Comparison of ENCODE assay signal across 30 cellular contexts in the genomic region with DNA sequence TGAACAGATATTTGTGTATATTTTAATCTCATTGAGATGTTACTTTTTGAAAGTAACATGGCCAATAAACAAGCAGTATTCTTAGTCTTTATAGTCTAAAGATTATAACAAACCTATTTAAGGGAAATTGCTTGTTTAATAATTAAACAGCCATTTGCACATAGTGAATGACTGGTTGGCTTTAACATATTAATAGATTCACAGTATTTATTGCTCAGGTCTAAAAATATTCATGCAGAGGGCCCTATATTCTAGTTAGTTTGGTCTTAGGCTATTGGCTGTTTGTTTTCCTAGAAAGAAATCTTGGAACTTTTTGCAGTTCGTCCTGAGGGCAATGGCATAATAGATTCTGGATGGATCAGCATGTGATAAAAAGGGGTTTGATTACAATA. TPM values are rescaled to one million over a fixed set of nuclear protein-coding genes. Genes with fewer than 3 reads are reported as not detected.
DNase-seq lines count a peak whose midpoint lies in the region; ATAC-seq and TF ChIP-seq lines count a peak whose summit lies in the region.
"Had no signal": no experiment of that assay in that cellular context is flagged by ENCODE, and none has a peak within 500 bp of the region (broad histone marks: within the 10 kb centered on the region; RNA-seq: fewer than 3 reads in every experiment).

No MANE protein-coding gene starts in this region.

- H3K27me3 ChIP-seq in SJSA1 (replicated peaks) (no peaks in the 10 kb centered on the region), foreskin keratinocyte (no peaks in the 10 kb centered on the region), gastrocnemius medialis (no peaks in the 10 kb centered on the region), trophoblast cell (ENCODE audit: insufficient read depth, low read length) (no peaks in the 10 kb centered on the region)
- H3K27me3 ChIP-seq: ascending aorta, gastroesophageal sphincter, tibial nerve had no signal

- no peak for TF ChIP-seq CTCF in HFFc6 (IDR thresholded peaks at IDR 0.05)
- no peak for TF ChIP-seq CTCF in foreskin keratinocyte (conservative IDR thresholded peaks at IDR 0.05)
- TF ChIP-seq CTCF in gastrocnemius medialis (IDR thresholded peaks at IDR 0.05 in 4 of 5, conservative IDR thresholded peaks at IDR 0.05 in 1 of 5), result no peak

- in situ Hi-C loops in gastrocnemius medialis (cut with MboI; ENCODE audit: low sequenced_read_pairs in 4 of 4), result no loop called here

- no peak for TF ChIP-seq POLR2A in gastrocnemius medialis (IDR thresholded peaks at IDR 0.05)

- H3K23ac ChIP-seq in trophoblast cell (ENCODE audit: low read length), result no peak overlapping the region

- H4K8ac ChIP-seq in trophoblast cell (ENCODE audit: low read depth, low read length), result no peak overlapping the region

- no peak overlapping the region for H4K12ac ChIP-seq in trophoblast cell (ENCODE audit: low read depth, low read length)

- H3K4me2 ChIP-seq in trophoblast cell (ENCODE audit: low read length), result no peak overlapping the region

- H3K4ac ChIP-seq in trophoblast cell (ENCODE audit: low read depth, low read length), result no peak overlapping the region

- ATAC-seq in foreskin keratinocyte (no peak), gastrocnemius medialis (no peak)
- ATAC-seq: esophagus mucosa, gastroesophageal sphincter, HepG2, left colon had no signal

- WGBS in trophoblast cell (ENCODE audit: extremely low coverage, insufficient coverage, insufficient read length), result no CpG with 5 or more reads among the region's 1 CpG

- H2AFZ ChIP-seq in trophoblast cell (ENCODE audit: insufficient read depth, low read length, poor library complexity), result no peak overlapping the region

- no peak overlapping the region for H3K9ac ChIP-seq in trophoblast cell (ENCODE audit: low read length)

- H3K14ac ChIP-seq in trophoblast cell (ENCODE audit: low read length), result no peak overlapping the region

- no peak overlapping the region for H3K4me3 ChIP-seq in SJSA1
- peak overlapping the region in 3 of 4 donors; percentile 12 to 31 (median 16) for H3K4me3 ChIP-seq in gastrocnemius medialis
- no peak overlapping the region for H3K4me3 ChIP-seq in trophoblast cell (ENCODE audit: low read depth, low read length)
- H3K4me3 ChIP-seq: ascending aorta, gastroesophageal sphincter, HAP-1, tibial nerve had no signal

- H3K79me1 ChIP-seq in trophoblast cell (ENCODE audit: low read length), result no peaks in the 10 kb centered on the region

- no peak overlapping the region for H3K18ac ChIP-seq in trophoblast cell (ENCODE audit: low read length)

- no peak overlapping the region for H4K91ac ChIP-seq in trophoblast cell (ENCODE audit: low read depth, low read length)

- peaks cover 49% of the 10 kb centered on the region for H3K4me1 ChIP-seq in SJSA1 (replicated peaks)
- peaks cover 37% of the 10 kb centered on the region for H3K4me1 ChIP-seq in foreskin keratinocyte
- H3K4me1 ChIP-seq in gastrocnemius medialis, result peaks cover 76 to 81% of the 10 kb centered on the region in 2 donors
- H3K4me1 ChIP-seq in trophoblast cell (ENCODE audit: control insufficient read depth in 1 of 2, insufficient read depth in 2 of 2, low read length in 2 of 2), result no peaks in the 10 kb centered on the region

- H3K9me3 Mint-ChIP-seq in HFFc6, result no peaks in the 10 kb centered on the region
- H3K9me3 Mint-ChIP-seq: activated CD8-positive, alpha-beta T cell treated with anti-CD3 and anti-CD28 coated beads for 36 hours; activated naive CD8-positive, alpha-beta T cell treated with anti-CD3 and anti-CD28 coated beads, Interleukin-2, amount 10 ng/mL, durations not matched to agents 7 days and 5 days; CD14-positive monocyte; nephron progenitor cell had no signal

- no peaks in the 10 kb centered on the region for H3K79me2 ChIP-seq in trophoblast cell (ENCODE audit: control insufficient read depth, insufficient read depth, low read length, poor library complexity)

- H3K9me3 ChIP-seq in SJSA1 (replicated peaks) (no peaks in the 10 kb centered on the region), gastrocnemius medialis (no peaks in the 10 kb centered on the region), trophoblast cell (ENCODE audit: insufficient read depth, low read depth, low read length) (no peaks in the 10 kb centered on the region)
- H3K9me3 ChIP-seq: ascending aorta, gastroesophageal sphincter, HAP-1, tibial nerve had no signal

- H3K36me3 Mint-ChIP-seq in HFFc6 (ENCODE audit: low read depth), result peaks cover 32% of the 10 kb centered on the region

- H2BK120ac ChIP-seq in trophoblast cell (ENCODE audit: insufficient read depth, low read length, poor library complexity), result no peak overlapping the region

- H3K27ac Mint-ChIP-seq in HFFc6, result peak overlapping the region; percentile 88
- H3K27ac Mint-ChIP-seq: activated CD8-positive, alpha-beta T cell treated with anti-CD3 and anti-CD28 coated beads for 36 hours; activated naive CD8-positive, alpha-beta T cell treated with anti-CD3 and anti-CD28 coated beads, Interleukin-2, amount 10 ng/mL, durations not matched to agents 7 days and 5 days; nephron progenitor cell had no signal

- no peak overlapping the region for H2BK12ac ChIP-seq in trophoblast cell (ENCODE audit: low read length)

- H3K4me1 Mint-ChIP-seq in HFFc6 (ENCODE audit: low read depth), result peaks cover 67% of the 10 kb centered on the region
- H3K4me1 Mint-ChIP-seq: nephron progenitor cell had no signal

- peak overlapping the region; percentile 53 for H3K27ac ChIP-seq in SJSA1
- peak overlapping the region; percentile 7 for H3K27ac ChIP-seq in foreskin keratinocyte
- peak overlapping the region; percentile 85 to 92 (median 88) for H3K27ac ChIP-seq in gastrocnemius medialis
- no peak overlapping the region for H3K27ac ChIP-seq in trophoblast cell (ENCODE audit: low read depth, low read length)
- no peak overlapping the region for H3K27ac ChIP-seq in substantia nigra (ENCODE audit: low read depth, low read length, poor library complexity, severe bottlenecking)
- H3K27ac ChIP-seq: tibial nerve had no signal

- H3K36me3 ChIP-seq in SJSA1, result peaks cover 41% of the 10 kb centered on the region
- H3K36me3 ChIP-seq in gastrocnemius medialis, result peaks cover 0 to 19% of the 10 kb centered on the region in 2 donors
- H3K36me3 ChIP-seq in trophoblast cell (ENCODE audit: control insufficient read depth in 1 of 2, insufficient read depth in 2 of 2, low read length in 2 of 2), result peaks cover 5 to 9% of the 10 kb centered on the region in 2 experiments
- H3K36me3 ChIP-seq: HAP-1 had no signal

- H3K27me3 Mint-ChIP-seq in HFFc6 (ENCODE audit: insufficient read depth), result no peaks in the 10 kb centered on the region; the same call in none of the 2 replicates
- H3K27me3 Mint-ChIP-seq: activated CD8-positive, alpha-beta T cell treated with anti-CD3 and anti-CD28 coated beads for 36 hours; activated naive CD8-positive, alpha-beta T cell treated with anti-CD3 and anti-CD28 coated beads, Interleukin-2, amount 10 ng/mL, durations not matched to agents 7 days and 5 days had no signal

- DNase-seq in HFFc6 (no peak), SJSA1 (ENCODE audit: low read depth in 1 of 2, low spot score in 2 of 2) (no peak), foreskin keratinocyte (no peak), gastrocnemius medialis (no peak), trophoblast cell (no peak), 8988T (no peak), substantia nigra (lab: John Stamatoyannopoulos, UW) (no peak)
- DNase-seq: activated CD8-positive, alpha-beta T cell treated with anti-CD3 and anti-CD28 coated beads for 36 hours; activated naive CD8-positive, alpha-beta T cell treated with anti-CD3 and anti-CD28 coated beads, Interleukin-2, amount 10 ng/mL, durations not matched to agents 7 days and 5 days; central memory CD4-positive, alpha-beta T cell; DMS79 treated with DMSO at 0.1 percent for 48 hours; GDM1; hypothalamus; Kasumi-1; left colon; NCI-H1436; NCI-H2081; NCI-H2227 treated with DMSO at 0.1 percent for 48 hours; NCI-H526; nephron progenitor cell; right cardiac atrium; stimulated activated CD4-positive, alpha-beta T cell treated with anti-CD3 and anti-CD28 coated beads, Interleukin-15, amount 100 ng/mL, for 24 hours; stimulated activated CD4-positive, alpha-beta T cell treated with anti-CD3 and anti-CD28 coated beads, Interleukin-4, amount 100 ng/mL, for 4 hours had no signal

- no peak overlapping the region for H2BK5ac ChIP-seq in trophoblast cell (ENCODE audit: low read depth, low read length, poor library complexity)

- H3K4me3 Mint-ChIP-seq in HFFc6, result peak overlapping the region; percentile 77
- H3K4me3 Mint-ChIP-seq: activated CD8-positive, alpha-beta T cell treated with anti-CD3 and anti-CD28 coated beads for 36 hours; activated naive CD8-positive, alpha-beta T cell treated with anti-CD3 and anti-CD28 coated beads, Interleukin-2, amount 10 ng/mL, durations not matched to agents 7 days and 5 days; CD14-positive monocyte; nephron progenitor cell had no signal

- no peak overlapping the region for H2AK5ac ChIP-seq in trophoblast cell (ENCODE audit: low read length)

- intact Hi-C loops in gastrocnemius medialis (cut with DNase I; ENCODE audit: low total_unique reads), result loop anchor here (2.0 kb wide), 1 partner anchor 35 kb away; the partner anchor contains the start of gene BACH1

RNA-seq across cellular contexts. Expression of gene BACH1, which starts 34.6 kb away (rescaled TPM):
- 10 to 100 TPM; 47.3 to 53.5 (median 53.1) TPM for total RNA-seq in HFFc6 (2021; fragmentation: NEBNext Ultra II Directional; extraction: Animal tissue kit (Norgen Biotek cat#: 25700))
- 46.0 and 47.3 TPM in 2 replicates for total RNA-seq in SJSA1 (2014; rRNA removed; shearing (Covaris generic))
- total RNA-seq in foreskin keratinocyte (45.6 and 46.9 TPM in 2 replicates), gastrocnemius medialis (10 to 100 TPM; 52.4 to 72.7 (median 62.7) TPM)
- 6.1 and 7.4 TPM in 2 replicates for polyA plus RNA-seq in foreskin keratinocyte
- 72.6 and 72.7 TPM in 2 replicates for polyA plus RNA-seq in trophoblast cell (2013)

Comparison
In these comparisons a context has a peak if more than half of its experiments do, and no peak if none do; other contexts are left out.
1. H3K27ac ChIP-seq: peak in SJSA1 (single experiment), foreskin keratinocyte (single experiment) and gastrocnemius medialis (4 of 4); none in trophoblast cell (single experiment) and substantia nigra (single experiment).
2. H3K4me3 ChIP-seq: peak in gastrocnemius medialis (3 of 4); none in SJSA1 (single experiment) and trophoblast cell (single experiment).